ENCODE assay signal across 8 cellular contexts in genomic region chr12:94147377-94147990, GRCh38. TPM values are rescaled to one million over a fixed set of nuclear protein-coding genes. Genes with fewer than 3 reads are reported as not detected.
DNase-seq lines count a peak whose midpoint lies in the region; ATAC-seq and TF ChIP-seq lines count a peak whose summit lies in the region.

No MANE protein-coding gene starts in this region.

- no peak overlapping the region for H2BK120ac ChIP-seq in mesendoderm (ENCODE audit: low read depth, low read length)

- peak overlapping the region; percentile 62 for H3K4me2 ChIP-seq in mesendoderm (ENCODE audit: low read length)

- H3K4ac ChIP-seq in mesendoderm (ENCODE audit: low read depth, low read length), result no peak overlapping the region

- DNase-seq in heart left ventricle (no peak), cardiac septum (ENCODE audit: low spot score) (no peak), mesendoderm (no peak), upper lobe of left lung (no peak), NCI-H2196 (lab: John Stamatoyannopoulos, UW; ENCODE audit: unreplicated experiment) (no peak)

- H3K27ac ChIP-seq in heart left ventricle (peak overlapping the region in 2 of 12 donors; percentile 45 to 64), mesendoderm (ENCODE audit: low read depth, low read length) (no peak overlapping the region), upper lobe of left lung (peak overlapping the region in 2 of 4 donors; percentile 82 to 90)

- no peak overlapping the region for H3K9ac ChIP-seq in mesendoderm (ENCODE audit: low read length)

- peak overlapping the region; percentile 83 for H3K4me3 Mint-ChIP-seq in activated naive CD8-positive, alpha-beta T cell

- H3K4me1 ChIP-seq in heart left ventricle (peaks cover 0 to 44% (median 12%) of the 10 kb centered on the region in 12 donors), mesendoderm (ENCODE audit: control insufficient read depth, low read depth, low read length) (no peaks in the 10 kb centered on the region), upper lobe of left lung (peaks cover 15 to 49% (median 32%) of the 10 kb centered on the region in 4 donors)

- ATAC-seq in heart left ventricle (no peak), upper lobe of left lung (ENCODE audit: low FRiP score in 2 of 2) (no peak), GM21723 (IDR thresholded peaks at IDR 0.05; ENCODE audit: unreplicated experiment) (no peak), HG03196 (IDR thresholded peaks at IDR 0.05; ENCODE audit: unreplicated experiment) (no peak)

- no peaks in the 10 kb centered on the region for H3K79me1 ChIP-seq in mesendoderm (ENCODE audit: low read length)

- peak overlapping the region; percentile 50 for H3K27ac Mint-ChIP-seq in activated naive CD8-positive, alpha-beta T cell

- H3K79me2 ChIP-seq in mesendoderm (ENCODE audit: control insufficient read depth, insufficient read depth, low read length), result no peaks in the 10 kb centered on the region

- H3K9me3 ChIP-seq in heart left ventricle (no peaks in the 10 kb centered on the region), upper lobe of left lung (no peaks in the 10 kb centered on the region)

- WGBS in heart left ventricle, 4 donors, result 59 to 72% (median 61%) methylated on average over 10 to 13 of the region's 13 CpGs
- no CpG with 5 or more reads among the region's 13 CpGs for WGBS in mesendoderm (ENCODE audit: extremely low coverage, insufficient coverage, low lambda C conversion rate)
- 58 to 79% methylated on average over 10 to 13 of the region's 13 CpGs for WGBS in upper lobe of left lung, 2 donors

- no peaks in the 10 kb centered on the region for H3K9me3 Mint-ChIP-seq in activated naive CD8-positive, alpha-beta T cell (ENCODE audit: low read depth)

- no peak for TF ChIP-seq EP300 in upper lobe of left lung (IDR thresholded peaks at IDR 0.05)

- no peak overlapping the region for H4K5ac ChIP-seq in mesendoderm (ENCODE audit: low read length)

- no peak overlapping the region for H2BK5ac ChIP-seq in mesendoderm (ENCODE audit: low read length)

- no peak overlapping the region for H2AK5ac ChIP-seq in mesendoderm (ENCODE audit: low read length)

- no peak overlapping the region for H4K8ac ChIP-seq in mesendoderm (ENCODE audit: low read depth, low read length)

- no peak overlapping the region for H2BK15ac ChIP-seq in mesendoderm (replicated peaks; ENCODE audit: low read depth)

- no peak overlapping the region for H3K23ac ChIP-seq in mesendoderm (ENCODE audit: low read length)

- H3K18ac ChIP-seq in mesendoderm (ENCODE audit: low read length), result no peak overlapping the region

- H3K4me3 ChIP-seq in heart left ventricle (peak overlapping the region; percentile 51 to 80 (median 66)), mesendoderm (ENCODE audit: low read length) (no peak overlapping the region), upper lobe of left lung (peak overlapping the region in 3 of 4 donors; percentile 71 to 74 (median 73))

- TF ChIP-seq CTCF in heart left ventricle (IDR thresholded peaks at IDR 0.05) (no peak), upper lobe of left lung (IDR thresholded peaks at IDR 0.05) (no peak)

- intact Hi-C loops in heart left ventricle (cut with DNase I) (loop anchor here in 8 of 10 donors (2.0 to 10.0 kb wide), 7 partner anchors 137 to 1187 kb away; no protein-coding TSS in a partner anchor), cardiac septum (cut with DNase I) (loop anchor here (5.0 kb wide), 3 partner anchors 110 to 1190 kb away; no protein-coding TSS in a partner anchor)

- H3K4me1 Mint-ChIP-seq in activated naive CD8-positive, alpha-beta T cell (ENCODE audit: low read depth), result peaks cover 27% of the 10 kb centered on the region

- no peak overlapping the region for H3K56ac ChIP-seq in mesendoderm (ENCODE audit: low read length)

- no peak for TF ChIP-seq POLR2A in heart left ventricle (IDR thresholded peaks at IDR 0.05)
- TF ChIP-seq POLR2A in upper lobe of left lung (IDR thresholded peaks at IDR 0.05), result no peak

- H3K27me3 Mint-ChIP-seq in activated naive CD8-positive, alpha-beta T cell, result peaks cover 1% of the 10 kb centered on the region

- H3K36me3 ChIP-seq in heart left ventricle, result no peaks in the 10 kb centered on the region
- no peaks in the 10 kb centered on the region for H3K36me3 ChIP-seq in mesendoderm (ENCODE audit: control insufficient read depth, insufficient read depth, low read length)
- H3K36me3 ChIP-seq in upper lobe of left lung, result no peaks in the 10 kb centered on the region

- no peaks in the 10 kb centered on the region for H3K36me3 Mint-ChIP-seq in activated naive CD8-positive, alpha-beta T cell

- H3K27me3 ChIP-seq in heart left ventricle (peaks cover 0 to 18% (median 2%) of the 10 kb centered on the region in 9 donors), mesendoderm (ENCODE audit: insufficient read depth, low read length, poor library complexity) (peaks cover 24% of the 10 kb centered on the region), upper lobe of left lung (no peaks in the 10 kb centered on the region)

RNA-seq across cellular contexts. Expression of gene PLXNC1, which starts 0.9 kb away (rescaled TPM):
- 10 to 100 TPM in 1 of 9 donors, 1 to 10 TPM in 8; 1.8 to 18.4 (median 3.1) TPM for total RNA-seq in heart left ventricle
- 1 to 10 TPM in 1 of 2 donors, under 1 TPM in 1; 0.84 to 1.1 TPM for polyA plus RNA-seq in heart left ventricle
- total RNA-seq in cardiac septum, result 4.4 TPM
- 0.79 TPM for polyA plus RNA-seq in mesendoderm (2013, experiment 1 of 2)
- polyA plus RNA-seq in mesendoderm (2013, experiment 2 of 2), result 0.85 TPM
- 10 to 100 TPM; 14.1 to 51.3 (median 24.6) TPM for total RNA-seq in upper lobe of left lung
